Comparison of ENCODE assay signal across 11 cellular contexts in genomic region chr10:112360308-112361270, GRCh38. TPM values are rescaled to one million over a fixed set of nuclear protein-coding genes. Genes with fewer than 3 reads are reported as not detected.
DNase-seq lines count a peak whose midpoint lies in the region; ATAC-seq and TF ChIP-seq lines count a peak whose summit lies in the region.
"Had no signal": no experiment of that assay in that cellular context is flagged by ENCODE, and none has a peak within 500 bp of the region (broad histone marks: within the 10 kb centered on the region; RNA-seq: fewer than 3 reads in every experiment).

No MANE protein-coding gene starts in this region.

- POLR2A ChIA-PET in T-cell (lab: Charles Lee) = interaction anchor here in 1 of 2 donors (0.8 kb wide), 1 partner anchor 595 kb away, joined by 3 read pairs; no protein-coding TSS in a partner anchor

- no peaks in the 10 kb centered on the region for H3K9me3 Mint-ChIP-seq in activated naive CD8-positive, alpha-beta T cell treated with anti-CD3 and anti-CD28 coated beads, Interleukin-2, amount 50 U/mL, for 24 hours
- H3K9me3 Mint-ChIP-seq in T-cell = no peaks in the 10 kb centered on the region
- H3K9me3 Mint-ChIP-seq: activated T-helper 1 cell treated with anti-CD3 and anti-CD28 coated beads, Interleukin-12 subunit alpha, Interleukin-12 subunit beta, Interleukin-2, Interleukin-4 antibody, amounts not matched to agents 30 ng/mL and 10 ng/mL and 1 ng/mL, durations not matched to agents 14 hours and 24 hours and 36 hours had no signal

- H3K27ac ChIP-seq in VCaP (peak overlapping the region; percentile 97), gastroesophageal sphincter (peak overlapping the region in 3 of 4 donors; percentile 54 to 62 (median 57)), parathyroid adenoma (peak overlapping the region; percentile 55)
- H3K27ac ChIP-seq: KMS-11 had no signal

- no peak overlapping the region for H3K4me3 ChIP-seq in gastroesophageal sphincter
- H3K4me3 ChIP-seq in parathyroid adenoma (ENCODE audit: low read depth, low read length) = no peak overlapping the region

- no peaks in the 10 kb centered on the region for H3K27me3 ChIP-seq in gastroesophageal sphincter
- no peaks in the 10 kb centered on the region for H3K27me3 ChIP-seq in parathyroid adenoma (ENCODE audit: control insufficient read depth, insufficient read depth, low read length)

- H3K9ac ChIP-seq in parathyroid adenoma = no peak overlapping the region
- H3K9ac ChIP-seq: KMS-11 had no signal

- H3K4me3 Mint-ChIP-seq in activated naive CD8-positive, alpha-beta T cell treated with anti-CD3 and anti-CD28 coated beads, Interleukin-2, amount 50 U/mL, for 24 hours = no peak overlapping the region
- no peak overlapping the region for H3K4me3 Mint-ChIP-seq in T-cell
- H3K4me3 Mint-ChIP-seq: activated T-helper 1 cell treated with anti-CD3 and anti-CD28 coated beads, Interleukin-12 subunit alpha, Interleukin-12 subunit beta, Interleukin-2, Interleukin-4 antibody, amounts not matched to agents 30 ng/mL and 10 ng/mL and 1 ng/mL, durations not matched to agents 14 hours and 24 hours and 36 hours had no signal

- H3K36me3 ChIP-seq in gastroesophageal sphincter = no peaks in the 10 kb centered on the region
- H3K36me3 ChIP-seq in parathyroid adenoma (ENCODE audit: control insufficient read depth, insufficient read depth, low read length) = no peaks in the 10 kb centered on the region

- no peaks in the 10 kb centered on the region for H3K36me3 Mint-ChIP-seq in activated naive CD8-positive, alpha-beta T cell treated with anti-CD3 and anti-CD28 coated beads, Interleukin-2, amount 50 U/mL, for 24 hours (ENCODE audit: low read depth)
- no peaks in the 10 kb centered on the region for H3K36me3 Mint-ChIP-seq in T-cell

- H3K27me3 Mint-ChIP-seq in activated naive CD8-positive, alpha-beta T cell treated with anti-CD3 and anti-CD28 coated beads, Interleukin-2, amount 50 U/mL, for 24 hours = peaks cover 6% of the 10 kb centered on the region
- H3K27me3 Mint-ChIP-seq in T-cell = peaks cover 0 to 2% of the 10 kb centered on the region in 2 donors

- H3K27ac Mint-ChIP-seq in activated naive CD8-positive, alpha-beta T cell treated with anti-CD3 and anti-CD28 coated beads, Interleukin-2, amount 50 U/mL, for 24 hours = no peak overlapping the region
- H3K27ac Mint-ChIP-seq in T-cell = no peak overlapping the region
- H3K27ac Mint-ChIP-seq: activated T-helper 1 cell treated with anti-CD3 and anti-CD28 coated beads, Interleukin-12 subunit alpha, Interleukin-12 subunit beta, Interleukin-2, Interleukin-4 antibody, amounts not matched to agents 30 ng/mL and 10 ng/mL and 1 ng/mL, durations not matched to agents 14 hours and 24 hours and 36 hours had no signal

- TF ChIP-seq CTCF in VCaP (conservative IDR thresholded peaks at IDR 0.05) = no peak
- TF ChIP-seq CTCF in gastroesophageal sphincter (IDR thresholded peaks at IDR 0.05) = no peak
- TF ChIP-seq CTCF in parathyroid adenoma (IDR thresholded peaks at IDR 0.05) = no peak

- DNase-seq in AG20443 (ENCODE audit: low spot score) = peak; percentile 48
- no peak for DNase-seq in activated naive CD8-positive, alpha-beta T cell treated with anti-CD3 and anti-CD28 coated beads, Interleukin-2, amount 50 U/mL, for 24 hours
- no peak for DNase-seq in DMS53 treated with DMSO at 0.1 percent for 48 hours (lab: John Stamatoyannopoulos, UW; ENCODE audit: unreplicated experiment)
- no peak for DNase-seq in T-cell
- DNase-seq: islet precursor cell had no signal

- no peak for TF ChIP-seq POLR2A in gastroesophageal sphincter (IDR thresholded peaks at IDR 0.05)

- CTCF ChIA-PET in T-cell (lab: Charles Lee) = interaction anchor here (0.6 to 1.2 kb wide), 2 partner anchors 48 to 796 kb away, joined by 4 to 5 read pairs; no protein-coding TSS in a partner anchor

- peaks cover 0 to 28% (median 5%) of the 10 kb centered on the region in 3 donors for H3K4me1 ChIP-seq in gastroesophageal sphincter
- H3K4me1 ChIP-seq in parathyroid adenoma = no peaks in the 10 kb centered on the region

- H3K4me1 Mint-ChIP-seq in activated naive CD8-positive, alpha-beta T cell treated with anti-CD3 and anti-CD28 coated beads, Interleukin-2, amount 50 U/mL, for 24 hours = peaks cover 2% of the 10 kb centered on the region
- no peaks in the 10 kb centered on the region for H3K4me1 Mint-ChIP-seq in T-cell

- ATAC-seq in gastroesophageal sphincter (peak; percentile 60), HG02981 (IDR thresholded peaks at IDR 0.05; ENCODE audit: unreplicated experiment) (no peak), T-cell (replicated peaks in 1 of 4) (no peak)
- ATAC-seq in activated naive CD8-positive, alpha-beta T cell treated with anti-CD3 and anti-CD28 coated beads, Interleukin-2, amount 50 U/mL, for 24 hours = no peak

- H3K4me2 ChIP-seq in parathyroid adenoma (ENCODE audit: low read length) = no peak overlapping the region
- H3K4me2 ChIP-seq: KMS-11 had no signal

- H3K79me2 ChIP-seq in parathyroid adenoma = no peaks in the 10 kb centered on the region

- peak overlapping the region; percentile 38 for H2AFZ ChIP-seq in parathyroid adenoma

- TF ChIP-seq EP300 in gastroesophageal sphincter (IDR thresholded peaks at IDR 0.05) = no peak

- H3K9me3 ChIP-seq in gastroesophageal sphincter (no peaks in the 10 kb centered on the region), parathyroid adenoma (ENCODE audit: control insufficient read depth, low read length) (no peaks in the 10 kb centered on the region)

- WGBS in gastroesophageal sphincter (ENCODE audit: low coverage in 1 of 2), 2 donors = 55 to 63% methylated on average over 8 to 13 of the region's 13 CpGs

RNA-seq across cellular contexts. Expression of gene ACSL5, which starts 13.3 kb away (rescaled TPM):
- 10 to 100 TPM in 1 of 4 donors, 1 to 10 TPM in 3; 2.0 to 14.6 (median 9.8) TPM for total RNA-seq in gastroesophageal sphincter
- total RNA-seq in T-cell = 10 to 100 TPM; 36.0 to 48.9 (median 39.9) TPM
